16 cellular contexts compared by ENCODE assay signal in the genomic region with DNA sequence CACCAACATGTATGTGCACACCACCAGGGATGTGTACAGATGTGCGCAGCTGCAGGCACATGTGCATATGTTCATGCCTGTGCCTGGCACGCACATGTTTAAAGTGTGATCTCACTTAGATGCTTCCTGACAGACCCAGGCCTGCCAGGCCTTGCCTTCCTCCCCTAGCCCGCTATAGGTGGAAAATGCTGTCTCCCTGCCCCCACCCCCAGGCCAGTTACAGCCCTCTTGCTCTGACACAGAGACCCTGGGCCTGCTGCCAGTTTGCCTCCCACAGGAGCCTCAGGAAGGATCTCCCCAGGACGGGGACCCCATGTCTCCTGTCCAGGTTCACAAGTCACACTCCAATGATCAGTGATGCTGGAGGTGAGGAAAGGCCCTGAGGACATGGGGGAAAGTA. TPM values are rescaled to one million over a fixed set of nuclear protein-coding genes. Genes with fewer than 3 reads are reported as not detected.
DNase-seq lines count a peak whose midpoint lies in the region; ATAC-seq and TF ChIP-seq lines count a peak whose summit lies in the region.
"Had no signal": no experiment of that assay in that cellular context is flagged by ENCODE, and none has a peak within 500 bp of the region (broad histone marks: within the 10 kb centered on the region; RNA-seq: fewer than 3 reads in every experiment).

No MANE protein-coding gene starts in this region.

- no peak overlapping the region for H3K4me3 Mint-ChIP-seq in activated CD8-positive, alpha-beta T cell treated with anti-CD3 and anti-CD28 coated beads for 36 hours
- no peak overlapping the region for H3K4me3 Mint-ChIP-seq in activated CD8-positive, alpha-beta T cell treated with anti-CD3 and anti-CD28 coated beads, Interleukin-2, amount 10 ng/mL, durations not matched to agents 7 days and 5 days
- no peak overlapping the region for H3K4me3 Mint-ChIP-seq in neural progenitor cell
- H3K4me3 Mint-ChIP-seq in CD8-positive, alpha-beta T cell: no peak overlapping the region

- H3K9me3 Mint-ChIP-seq in activated CD8-positive, alpha-beta T cell treated with anti-CD3 and anti-CD28 coated beads for 36 hours: no peaks in the 10 kb centered on the region
- H3K9me3 Mint-ChIP-seq in activated CD8-positive, alpha-beta T cell treated with anti-CD3 and anti-CD28 coated beads, Interleukin-2, amount 10 ng/mL, durations not matched to agents 7 days and 5 days (ENCODE audit: insufficient read depth): no peaks in the 10 kb centered on the region
- no peaks in the 10 kb centered on the region for H3K9me3 Mint-ChIP-seq in neural progenitor cell
- H3K9me3 Mint-ChIP-seq in CD8-positive, alpha-beta T cell: no peaks in the 10 kb centered on the region

- no peaks in the 10 kb centered on the region for H3K36me3 Mint-ChIP-seq in activated CD8-positive, alpha-beta T cell treated with anti-CD3 and anti-CD28 coated beads for 36 hours (ENCODE audit: low read depth)
- no peaks in the 10 kb centered on the region for H3K36me3 Mint-ChIP-seq in activated CD8-positive, alpha-beta T cell treated with anti-CD3 and anti-CD28 coated beads, Interleukin-2, amount 10 ng/mL, durations not matched to agents 7 days and 5 days (ENCODE audit: low read depth)
- peaks cover 22% of the 10 kb centered on the region for H3K36me3 Mint-ChIP-seq in neural progenitor cell
- no peaks in the 10 kb centered on the region for H3K36me3 Mint-ChIP-seq in CD8-positive, alpha-beta T cell

- peaks cover 62% of the 10 kb centered on the region for H3K79me2 ChIP-seq in neural progenitor cell (ENCODE audit: low read depth)

- TF ChIP-seq CTCF in activated CD8-positive, alpha-beta T cell treated with anti-CD3 and anti-CD28 coated beads for 36 hours (IDR thresholded peaks at IDR 0.05): no peak
- no peak for TF ChIP-seq CTCF in neural progenitor cell (IDR thresholded peaks at IDR 0.05)
- no peak for TF ChIP-seq CTCF in CD8-positive, alpha-beta T cell (IDR thresholded peaks at IDR 0.05)

- H2AFZ ChIP-seq in neural progenitor cell (replicated peaks): no peak overlapping the region

- no peak overlapping the region for H3K4me3 ChIP-seq in BLaER1 treated with 17β-estradiol and CSF1 and Interleukin-3, amounts not matched to agents 10 nM and 100 nM
- H3K4me3 ChIP-seq in NT2/D1 (ENCODE audit: insufficient read length, low read depth): no peak overlapping the region
- H3K4me3 ChIP-seq in neural progenitor cell: no peak overlapping the region
- no peak overlapping the region for H3K4me3 ChIP-seq in CD8-positive, alpha-beta T cell (ENCODE audit: low read depth, low read length)
- H3K4me3 ChIP-seq: A549 had no signal

- DNase-seq in activated CD8-positive, alpha-beta T cell treated with anti-CD3 and anti-CD28 coated beads for 36 hours: no peak
- DNase-seq in activated CD8-positive, alpha-beta T cell treated with anti-CD3 and anti-CD28 coated beads, Interleukin-2, amount 10 ng/mL, durations not matched to agents 7 days and 5 days: no peak
- DNase-seq in NT2/D1 (ENCODE audit: low read depth, low spot score) (no peak), neural progenitor cell (ENCODE audit: low spot score) (no peak)
- DNase-seq in CD8-positive, alpha-beta T cell: no peak
- DNase-seq: C1 segment of cervical spinal cord, DMS79 treated with DMSO at 0.1 percent for 48 hours, NCI-H1092 treated with DMSO at 0.1 percent for 48 hours, NCI-H2081, NCI-H446 treated with DMSO at 0.1 percent for 48 hours, NCI-H69 had no signal

- peak overlapping the region; percentile 78 to 99 (median 89) for H3K4me2 ChIP-seq in BLaER1 treated with 17β-estradiol and CSF1 and Interleukin-3, amounts not matched to agents 10 nM and 100 nM
- H3K4me2 ChIP-seq in neural progenitor cell: no peak overlapping the region
- H3K4me2 ChIP-seq: A549 had no signal

- H3K27ac Mint-ChIP-seq in activated CD8-positive, alpha-beta T cell treated with anti-CD3 and anti-CD28 coated beads for 36 hours: peak overlapping the region; percentile 35
- H3K27ac Mint-ChIP-seq in activated CD8-positive, alpha-beta T cell treated with anti-CD3 and anti-CD28 coated beads, Interleukin-2, amount 10 ng/mL, durations not matched to agents 7 days and 5 days: no peak overlapping the region
- H3K27ac Mint-ChIP-seq in neural progenitor cell: peak overlapping the region; percentile 79
- no peak overlapping the region for H3K27ac Mint-ChIP-seq in CD8-positive, alpha-beta T cell

- no peak overlapping the region for H3K9ac ChIP-seq in BLaER1 treated with 17β-estradiol and CSF1 and Interleukin-3, amounts not matched to agents 10 nM and 100 nM
- peak overlapping the region; percentile 54 for H3K9ac ChIP-seq in NT2/D1 (ENCODE audit: insufficient read length, low read depth)
- no peak overlapping the region for H3K9ac ChIP-seq in neural progenitor cell

- no peaks in the 10 kb centered on the region for H3K27me3 ChIP-seq in BLaER1 treated with 17β-estradiol and CSF1 and Interleukin-3, amounts not matched to agents 10 nM and 100 nM
- H3K27me3 ChIP-seq in NT2/D1 (ENCODE audit: insufficient read depth, insufficient read length) (no peaks in the 10 kb centered on the region), neural progenitor cell (peaks cover 10% of the 10 kb centered on the region)
- H3K27me3 ChIP-seq in CD8-positive, alpha-beta T cell (ENCODE audit: insufficient read depth, low read length): no peaks in the 10 kb centered on the region

- H4K20me1 ChIP-seq in BLaER1 treated with 17β-estradiol and CSF1 and Interleukin-3, amounts not matched to agents 10 nM and 100 nM: peaks cover 0 to 6% (median 0%) of the 10 kb centered on the region in 11 experiments; a peak in 1 of 22 replicates
- H4K20me1 ChIP-seq in neural progenitor cell (ENCODE audit: low read depth): peaks cover 86% of the 10 kb centered on the region

- H3F3A ChIP-seq in neural progenitor cell (ENCODE audit: low read depth): peaks cover 80% of the 10 kb centered on the region

- POLR2A ChIA-PET in activated CD8-positive, alpha-beta T cell treated with anti-CD3 and anti-CD28 coated beads for 36 hours (lab: Charles Lee): no interaction called here
- POLR2A ChIA-PET in activated CD8-positive, alpha-beta T cell treated with anti-CD3 and anti-CD28 coated beads, Interleukin-2, amount 10 ng/mL, durations not matched to agents 7 days and 5 days (lab: Charles Lee): no interaction called here
- POLR2A ChIA-PET in CD8-positive, alpha-beta T cell (lab: Charles Lee): interaction anchor here (0.6 kb wide), 1 partner anchor 965 kb away, joined by 3 read pairs; no protein-coding TSS in a partner anchor

- CTCF ChIA-PET in activated CD8-positive, alpha-beta T cell treated with anti-CD3 and anti-CD28 coated beads for 36 hours (lab: Charles Lee): no interaction called here
- CTCF ChIA-PET in activated CD8-positive, alpha-beta T cell treated with anti-CD3 and anti-CD28 coated beads, Interleukin-2, amount 10 ng/mL, durations not matched to agents 7 days and 5 days (lab: Charles Lee): interaction anchor here (1.5 kb wide), 1 partner anchor 13 kb away, joined by 4 read pairs; no protein-coding TSS in a partner anchor
- CTCF ChIA-PET in CD8-positive, alpha-beta T cell (lab: Charles Lee): interaction anchor here (1.1 kb wide), 1 partner anchor 11 kb away, joined by 8 read pairs; no protein-coding TSS in a partner anchor

- intact Hi-C loops in activated CD8-positive, alpha-beta T cell treated with anti-CD3 and anti-CD28 coated beads for 36 hours (cut with micrococcal nuclease): no loop called here
- intact Hi-C loops in CD8-positive, alpha-beta T cell (cut with DNase I, micrococcal nuclease): loop anchor here in 1 of 2 experiments (10.0 kb wide), 1 partner anchor 232 kb away; a partner anchor contains a TSS

- H3K27ac ChIP-seq in BLaER1 treated with 17β-estradiol and CSF1 and Interleukin-3, amounts not matched to agents 10 nM and 100 nM: peak overlapping the region in 9 of 11 experiments; percentile 19 to 94 (median 64); a peak in 15 of 22 replicates
- no peak overlapping the region for H3K27ac ChIP-seq in neural progenitor cell
- H3K27ac ChIP-seq in CD8-positive, alpha-beta T cell (ENCODE audit: low read depth, low read length): no peak overlapping the region
- H3K27ac ChIP-seq: A549 had no signal

- H3K27me3 Mint-ChIP-seq in activated CD8-positive, alpha-beta T cell treated with anti-CD3 and anti-CD28 coated beads for 36 hours: peaks cover 4% of the 10 kb centered on the region
- peaks cover 8% of the 10 kb centered on the region for H3K27me3 Mint-ChIP-seq in activated CD8-positive, alpha-beta T cell treated with anti-CD3 and anti-CD28 coated beads, Interleukin-2, amount 10 ng/mL, durations not matched to agents 7 days and 5 days (ENCODE audit: low read depth)
- H3K27me3 Mint-ChIP-seq in neural progenitor cell (ENCODE audit: insufficient read depth, low read depth): peaks cover 12% of the 10 kb centered on the region
- peaks cover 7% of the 10 kb centered on the region for H3K27me3 Mint-ChIP-seq in CD8-positive, alpha-beta T cell (ENCODE audit: low read depth)

- H3K9me3 ChIP-seq in BLaER1 treated with 17β-estradiol and CSF1 and Interleukin-3, amounts not matched to agents 10 nM and 100 nM (replicated peaks in 1 of 11): no peaks in the 10 kb centered on the region
- H3K9me3 ChIP-seq in NT2/D1 (ENCODE audit: insufficient read depth, low read length) (peaks cover 4% of the 10 kb centered on the region; the same call in 1 of the 2 replicates), neural progenitor cell (ENCODE audit: low read depth) (no peaks in the 10 kb centered on the region)
- H3K9me3 ChIP-seq in CD8-positive, alpha-beta T cell (ENCODE audit: low read length): no peaks in the 10 kb centered on the region
- H3K9me3 ChIP-seq: A549 had no signal

- no peak for ATAC-seq in activated CD8-positive, alpha-beta T cell treated with anti-CD3 and anti-CD28 coated beads for 36 hours
- no peak for ATAC-seq in activated CD8-positive, alpha-beta T cell treated with anti-CD3 and anti-CD28 coated beads, Interleukin-2, amount 10 ng/mL, durations not matched to agents 7 days and 5 days
- ATAC-seq in GM19035 (IDR thresholded peaks at IDR 0.05; ENCODE audit: unreplicated experiment): no peak
- no peak for ATAC-seq in CD8-positive, alpha-beta T cell
- ATAC-seq: A549, HCT116, Right ventricle myocardium inferior had no signal

- peaks cover 60 to 98% (median 87%) of the 10 kb centered on the region in 10 experiments for H3K4me1 ChIP-seq in BLaER1 treated with 17β-estradiol and CSF1 and Interleukin-3, amounts not matched to agents 10 nM and 100 nM
- H3K4me1 ChIP-seq in NT2/D1 (ENCODE audit: insufficient read depth, insufficient read length) (peaks cover 36% of the 10 kb centered on the region), neural progenitor cell (peaks cover 49% of the 10 kb centered on the region)
- peaks cover 14% of the 10 kb centered on the region for H3K4me1 ChIP-seq in CD8-positive, alpha-beta T cell (ENCODE audit: insufficient read depth, low read length)

- H3K36me3 ChIP-seq in BLaER1 treated with 17β-estradiol and CSF1 and Interleukin-3, amounts not matched to agents 10 nM and 100 nM: peaks cover 0 to 4% (median 0%) of the 10 kb centered on the region in 11 experiments; a peak in 3 of 22 replicates
- H3K36me3 ChIP-seq in NT2/D1 (ENCODE audit: insufficient read depth, insufficient read length, low read length) (peaks cover 23% of the 10 kb centered on the region), neural progenitor cell (no peaks in the 10 kb centered on the region)
- no peaks in the 10 kb centered on the region for H3K36me3 ChIP-seq in CD8-positive, alpha-beta T cell (ENCODE audit: insufficient read depth, low read length)

- peaks cover 31% of the 10 kb centered on the region for H3K4me1 Mint-ChIP-seq in activated CD8-positive, alpha-beta T cell treated with anti-CD3 and anti-CD28 coated beads for 36 hours (ENCODE audit: low read depth)
- peaks cover 23% of the 10 kb centered on the region for H3K4me1 Mint-ChIP-seq in activated CD8-positive, alpha-beta T cell treated with anti-CD3 and anti-CD28 coated beads, Interleukin-2, amount 10 ng/mL, durations not matched to agents 7 days and 5 days (ENCODE audit: low read depth)
- H3K4me1 Mint-ChIP-seq in neural progenitor cell: peaks cover 59% of the 10 kb centered on the region
- H3K4me1 Mint-ChIP-seq in CD8-positive, alpha-beta T cell (ENCODE audit: low read depth): peaks cover 35% of the 10 kb centered on the region

RNA-seq across cellular contexts. Expression of a gene that starts 21.6 kb away (rescaled TPM):
- total RNA-seq in activated CD8-positive, alpha-beta T cell treated with anti-CD3 and anti-CD28 coated beads for 36 hours: under 1 TPM; 0.40 to 0.43 TPM
- total RNA-seq in activated CD8-positive, alpha-beta T cell treated with anti-CD3 and anti-CD28 coated beads, Interleukin-2, amount 10 ng/mL, durations not matched to agents 7 days and 5 days: under 1 TPM; 0.32 to 0.37 TPM
- 9.3 and 25.1 TPM in 2 replicates for total RNA-seq in neural progenitor cell (ENCODE audit: low replicate concordance)
- total RNA-seq in CD8-positive, alpha-beta T cell: 1 to 10 TPM; 1.5 to 1.9 TPM

Comparison
In these comparisons a context has a peak if more than half of its experiments do, and no peak if none do; other contexts are left out.
1. H3K27ac Mint-ChIP-seq: peak in activated CD8-positive, alpha-beta T cell treated with anti-CD3 and anti-CD28 coated beads for 36 hours (single experiment) and neural progenitor cell (single experiment); none in activated CD8-positive, alpha-beta T cell treated with anti-CD3 and anti-CD28 coated beads, Interleukin-2, amount 10 ng/mL, durations not matched to agents 7 days and 5 days (single experiment) and CD8-positive, alpha-beta T cell (single experiment).
2. H3K27ac ChIP-seq: peak in BLaER1 treated with 17β-estradiol and CSF1 and Interleukin-3, amounts not matched to agents 10 nM and 100 nM (9 of 11); none in neural progenitor cell (single experiment) and CD8-positive, alpha-beta T cell (single experiment).